Comparison of ENCODE assay signal across 8 cellular contexts in the genomic region with DNA sequence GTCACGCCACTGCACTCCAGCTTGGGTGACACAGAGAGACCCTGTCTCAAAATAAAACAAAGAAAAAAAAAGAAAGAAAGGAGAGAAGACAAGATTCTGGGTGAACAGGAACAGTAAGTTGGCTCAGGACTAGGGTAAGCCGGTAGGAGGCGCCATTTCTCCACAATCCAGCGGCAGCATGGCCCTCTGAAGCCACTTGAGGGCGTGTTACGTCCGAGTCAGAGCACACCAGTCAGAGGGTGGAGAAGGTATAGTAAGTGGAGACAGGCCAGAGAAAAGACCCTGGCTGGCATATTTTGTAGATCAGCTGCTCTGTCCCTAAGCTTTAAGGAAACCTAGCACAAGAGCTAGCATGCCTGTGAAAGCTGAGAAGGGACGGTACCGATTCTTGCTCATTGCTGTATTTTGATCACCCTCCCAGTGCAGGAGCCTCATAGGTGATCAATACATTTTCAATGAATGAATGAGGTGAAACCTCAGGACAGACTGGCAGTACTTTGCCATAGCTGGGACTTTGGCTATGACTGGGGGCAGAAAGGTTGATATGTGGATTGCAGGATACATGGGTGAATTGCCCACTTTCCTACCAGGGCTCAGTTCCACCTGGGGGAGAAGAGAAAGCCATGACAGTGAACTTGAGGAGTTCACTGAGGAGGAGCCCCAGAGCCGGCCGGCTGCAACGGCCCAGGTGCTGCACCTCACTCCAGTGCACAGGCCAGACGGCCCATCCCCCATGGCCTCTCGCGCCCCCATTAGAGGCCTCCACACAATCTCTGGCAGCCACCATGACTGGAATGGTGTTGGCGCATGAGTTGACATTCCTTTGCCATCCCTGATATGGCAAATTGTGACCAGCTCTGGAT. TPM values are rescaled to one million over a fixed set of nuclear protein-coding genes. Genes with fewer than 3 reads are reported as not detected.
DNase-seq lines count a peak whose midpoint lies in the region; ATAC-seq, FAIRE-seq and TF ChIP-seq lines count a peak whose summit lies in the region.

No MANE protein-coding gene starts in this region.

- in situ Hi-C loops in G401 (cut with HindIII; ENCODE audit: low sequenced_read_pairs), result no loop called here

- no peak overlapping the region for H3K4me2 ChIP-seq in astrocyte (ENCODE audit: low read length)

- H3K4me1 Mint-ChIP-seq in astrocyte (ENCODE audit: low read depth, unreplicated experiment), result peaks cover 50% of the 10 kb centered on the region

- peak overlapping the region; percentile 75 for H3K4me3 Mint-ChIP-seq in astrocyte (ENCODE audit: unreplicated experiment)

- no peaks in the 10 kb centered on the region for H3K9me3 ChIP-seq in astrocyte (ENCODE audit: insufficient read depth, low read depth, low read length)

- DNase-seq in G401 (ENCODE audit: low spot score) (peak; percentile 75), NCI-H2081 (lab: John Stamatoyannopoulos, UW) (peak; percentile 79 to 80), T1000 (lab: John Stamatoyannopoulos, UW) (peak; percentile 62), astrocyte (ENCODE audit: low read depth) (peak; percentile 65), hypothalamus (lab: John Stamatoyannopoulos, UW) (peak in 38 of 51 donors; percentile 6 to 70 (median 34))
- peak; percentile 75 to 88 for DNase-seq in stimulated activated CD4-positive, alpha-beta T cell treated with anti-CD3 and anti-CD28 coated beads, Interleukin-12 subunit alpha, Interleukin-12 subunit beta, amount 100 ng/mL, for 24 hours (ENCODE audit: low read depth in 2 of 2)

- ATAC-seq in HG02610 (IDR thresholded peaks at IDR 0.05; ENCODE audit: unreplicated experiment), result peak; percentile 59
- ATAC-seq in GM21447 (IDR thresholded peaks at IDR 0.05; ENCODE audit: unreplicated experiment), result no peak

- TF ChIP-seq CTCF in astrocyte (IDR thresholded peaks at IDR 0.05; ENCODE audit: insufficient read depth, low read depth, low read length), result peak; percentile 100

- no peak for FAIRE-seq in astrocyte (lab: Jason Lieb, UNC)

- H3K36me3 ChIP-seq in astrocyte (ENCODE audit: insufficient read depth, low read length), result no peaks in the 10 kb centered on the region

- peaks cover 36% of the 10 kb centered on the region for H3K4me1 ChIP-seq in astrocyte (ENCODE audit: insufficient read depth, low read length)

- no peak overlapping the region for H3K27ac Mint-ChIP-seq in astrocyte (ENCODE audit: unreplicated experiment)

- no peaks in the 10 kb centered on the region for H3K79me2 ChIP-seq in astrocyte (ENCODE audit: insufficient read depth, low read length)

- H2AFZ ChIP-seq in astrocyte (ENCODE audit: low read depth, low read length), result no peak overlapping the region

- no peak overlapping the region for H3K27ac ChIP-seq in astrocyte (ENCODE audit: low read depth, low read length)

- H3K36me3 Mint-ChIP-seq in astrocyte (ENCODE audit: low read depth, unreplicated experiment), result peaks cover 2% of the 10 kb centered on the region

- no peaks in the 10 kb centered on the region for H4K20me1 ChIP-seq in astrocyte (ENCODE audit: insufficient read depth, low read length)

- peaks cover 2% of the 10 kb centered on the region for H3K27me3 Mint-ChIP-seq in astrocyte (ENCODE audit: low read depth, unreplicated experiment)

- no peak overlapping the region for H3K4me3 ChIP-seq in astrocyte (ENCODE audit: insufficient read depth, low read depth, low read length)

- H3K9me3 Mint-ChIP-seq in astrocyte (ENCODE audit: unreplicated experiment), result no peaks in the 10 kb centered on the region

- H3K9ac ChIP-seq in astrocyte (ENCODE audit: low read length), result no peak overlapping the region

- no peaks in the 10 kb centered on the region for H3K27me3 ChIP-seq in astrocyte (ENCODE audit: insufficient read depth, low read length)

RNA-seq across cellular contexts. Expression of gene POU2F2, which starts 23.5 kb away (rescaled TPM):
- not detected in 2 replicates for total RNA-seq in G401 (2014; rRNA removed; shearing (Covaris generic))
- 7.7 and 8.3 TPM in 2 replicates for total RNA-seq in astrocyte

RNA-seq across cellular contexts. Expression of gene ZNF574, which starts 32.8 kb away (rescaled TPM):
- 22.4 and 22.7 TPM in 2 replicates for total RNA-seq in G401 (2014; rRNA removed; shearing (Covaris generic))
- 20.0 and 20.2 TPM in 2 replicates for total RNA-seq in astrocyte

RNA-seq across cellular contexts. Expression of gene GRIK5, which starts 38.8 kb away (rescaled TPM):
- 0.49 and 1.1 TPM in 2 replicates for total RNA-seq in G401 (2014; rRNA removed; shearing (Covaris generic))
- total RNA-seq in astrocyte, result 9.2 and 12.1 TPM in 2 replicates
